In genomic region chr14:50523271-50524041, GRCh38 we compare ENCODE assay signal across 1 cellular context.
TF ChIP-seq lines count a peak whose summit lies in the region.

No MANE protein-coding gene starts in this region.

TF ChIP-seq in GM12878, 131 proteins besides CTCF, POLR2A, EP300 and RAD21:
- 0 out of 2 replicates have a peak, but pooled peaks have one; percentile 19 for TF ChIP-seq JUNB (IDR thresholded peaks at IDR 0.05)
- no peak for TF ChIP-seq HSF1 (IDR thresholded peaks at IDR 0.05; ENCODE audit: low read depth, low read length)
